ENCODE assay signal across 10 cellular contexts in the genomic region with DNA sequence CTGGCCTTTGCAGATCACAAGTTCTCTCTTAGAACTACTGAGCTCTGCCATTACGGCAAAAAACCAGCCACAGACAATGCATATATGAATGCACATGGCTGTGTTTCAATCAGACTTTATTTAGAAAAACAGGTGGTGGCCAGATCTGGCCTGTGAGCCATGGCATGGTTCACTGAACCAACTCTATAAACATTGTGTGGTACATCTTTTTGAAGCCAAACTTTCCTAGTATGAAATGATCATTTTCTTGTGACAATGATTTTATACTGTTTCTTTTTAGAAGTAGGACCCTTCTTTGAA.
A peak's percentile ranks its signal among the peaks of the same experiment; 100 is the strongest.
DNase-seq lines count a peak whose midpoint lies in the region; ATAC-seq, FAIRE-seq and TF ChIP-seq lines count a peak whose summit lies in the region.
"Had no signal": no experiment of that assay in that cellular context is flagged by ENCODE, and none has a peak within 500 bp of the region (broad histone marks: within the 10 kb centered on the region; RNA-seq: fewer than 3 reads in every experiment).

No MANE protein-coding gene starts in this region.

- WGBS in GM12878 (ENCODE audit: insufficient coverage, insufficient replicate concordance, low lambda C conversion rate, missing lambda C conversion rate), result 0% methylated on average over 1 of the region's 1 CpG

- in situ Hi-C loops in GM12878 (cut with MboI), result loop anchor here (5.0 kb wide), 1 partner anchor 275 kb away; the partner anchor contains the start of gene WIPI1

- H3K27me3 ChIP-seq in GM12878 (replicated peaks in 1 of 2; ENCODE audit: control insufficient read depth in 2 of 2, insufficient read depth in 2 of 2, low read length in 1 of 2) (no peaks in the 10 kb centered on the region), foreskin keratinocyte (no peaks in the 10 kb centered on the region)

- no peak for FAIRE-seq in GM12878 (lab: Jason Lieb, UNC)

- no peaks in the 10 kb centered on the region for H3K36me3 ChIP-seq in GM12878 (ENCODE audit: control insufficient read depth in 2 of 2, insufficient read depth in 2 of 2, low read length in 1 of 2)

- SMC1A ChIA-PET in GM12878 (lab: Charles Lee; ENCODE audit: uncharacterized antibody, unreplicated experiment), result interaction anchor here (0.6 to 8.8 kb wide), 13 partner anchors 8 to 277 kb away, joined by 3 to 60 read pairs (median 4); partner anchors contain the start of gene WIPI1

- peak overlapping the region; percentile 76 for H3K4me3 ChIP-seq in GM12878

- H3K9ac ChIP-seq in GM12878 (ENCODE audit: control insufficient read depth, insufficient read depth, low read length), result peak overlapping the region; percentile 68

- TF ChIP-seq RAD21 in GM12878 (IDR thresholded peaks at IDR 0.05; ENCODE audit: insufficient read depth, low read depth, low read length), result no peak

- no peak; a peak in 1 of 4 replicates for TF ChIP-seq EP300 in GM12878 (IDR thresholded peaks at IDR 0.05; ENCODE audit: borderline replicate concordance in 1 of 2, control insufficient read depth in 1 of 2, low read depth in 2 of 2, low read length in 2 of 2)

- TF ChIP-seq CTCF in GM10248 (IDR thresholded peaks at IDR 0.05; ENCODE audit: control extremely low read depth, extremely low read depth, low read depth, missing control alignments) (no peak), GM12878 (IDR thresholded peaks at IDR 0.05 in 2 of 3, conservative IDR thresholded peaks at IDR 0.05 in 1 of 3; ENCODE audit: control insufficient read depth in 2 of 3, extremely low read depth in 1 of 3, insufficient read depth in 1 of 3, low read depth in 3 of 3, low read length in 3 of 3) (no peak), foreskin keratinocyte (conservative IDR thresholded peaks at IDR 0.05) (no peak)

- BruUV-seq in GM12878 (replicated peaks; lab: Mats Ljungman, UMichigan), result no TSS peak

- H3K27ac ChIP-seq in GM12878 (ENCODE audit: control insufficient read depth, insufficient read depth) (peak overlapping the region; percentile 78), foreskin keratinocyte (no peak overlapping the region)

- peak overlapping the region; percentile 88 for H3K4me2 ChIP-seq in GM12878 (ENCODE audit: control insufficient read depth, insufficient read depth)

- no peaks in the 10 kb centered on the region for H4K20me1 ChIP-seq in GM12878 (ENCODE audit: control insufficient read depth, insufficient read depth)

- no peak for TF ChIP-seq POLR2A in GM12878 (IDR thresholded peaks at IDR 0.05; ENCODE audit: low read depth, low read length)

- H2AFZ ChIP-seq in GM12878 (ENCODE audit: control insufficient read depth, low read depth, low read length), result peak overlapping the region; percentile 48

- CTCF ChIA-PET in GM10248 (lab: Yijun Ruan, JAX), result interaction anchor here (0.8 to 7.9 kb wide), 10 partner anchors 10 to 284 kb away, joined by 3 to 83 read pairs (median 6); no protein-coding TSS in a partner anchor
- CTCF ChIA-PET in GM12878 (lab: Yijun Ruan, JAX), result interaction anchor here (0.9 to 8.2 kb wide), 10 partner anchors 9 to 280 kb away, joined by 3 to 90 read pairs (median 9); partner anchors contain the start of genes AMZ2 and WIPI1

- intact Hi-C loops in GM12878 (cut with micrococcal nuclease; ENCODE audit: unreplicated experiment), result loop anchor here (2.0 to 5.0 kb wide), 2 partner anchors 19 to 65 kb away; partner anchors contain the start of gene AMZ2

- POLR2A ChIA-PET in GM10248 (lab: Yijun Ruan, JAX) (no interaction called here), GM12878 (lab: Charles Lee) (interaction anchor here (0.5 to 4.3 kb wide), 10 partner anchors 11 to 876 kb away, joined by 3 to 32 read pairs (median 4); partner anchors contain the start of gene AMZ2)

- ATAC-seq in GM19351 (IDR thresholded peaks at IDR 0.05; ENCODE audit: unreplicated experiment), result peak; percentile 43
- ATAC-seq in HG03108 (IDR thresholded peaks at IDR 0.05; ENCODE audit: unreplicated experiment), result peak; percentile 47
- ATAC-seq in GM12878, result peak; percentile 63
- no peak for ATAC-seq in foreskin keratinocyte

- peaks cover 10% of the 10 kb centered on the region for H3K79me2 ChIP-seq in GM12878 (ENCODE audit: control insufficient read depth, insufficient read depth, low read length)

- DNase-seq in GM10248 (ENCODE audit: extremely low spot score) (peak; percentile 30), GM12878 (ENCODE audit: low read depth, low spot score) (no peak), foreskin melanocyte (no peak), hypothalamus (lab: John Stamatoyannopoulos, UW) (no peak), NCI-H2081 (lab: John Stamatoyannopoulos, UW) (no peak), foreskin keratinocyte (no peak)
- DNase-seq: GDM1, NCI-H2227 treated with DMSO at 0.1 percent for 48 hours had no signal

- peaks cover 34% of the 10 kb centered on the region for H3K4me1 ChIP-seq in GM12878 (ENCODE audit: control insufficient read depth, insufficient read depth, low read length)
- H3K4me1 ChIP-seq in foreskin keratinocyte, result peaks cover 14% of the 10 kb centered on the region

- RAD21 ChIA-PET in GM12878 (lab: Charles Lee; ENCODE audit: unreplicated experiment), result interaction anchor here (0.6 to 7.3 kb wide), 11 partner anchors 9 to 806 kb away, joined by 3 to 49 read pairs (median 9); partner anchors contain the start of genes AMZ2 and WIPI1

- H3K9me3 ChIP-seq in GM12878 (replicated peaks; ENCODE audit: control insufficient read depth, insufficient read depth, low read length), result no peaks in the 10 kb centered on the region; the same call in 2 of the 3 replicates

TF ChIP-seq in GM12878, 131 proteins besides CTCF, POLR2A, EP300 and RAD21 (continues in another document):
- TF ChIP-seq ZBTB40 (IDR thresholded peaks at IDR 0.05; ENCODE audit: borderline replicate concordance) (peak; percentile 81), PML (IDR thresholded peaks at IDR 0.05; ENCODE audit: low read length) (no peak), TBL1XR1 (IDR thresholded peaks at IDR 0.05; ENCODE audit: low read depth, low read length) (no peak)
- TF ChIP-seq, protein P1, sequence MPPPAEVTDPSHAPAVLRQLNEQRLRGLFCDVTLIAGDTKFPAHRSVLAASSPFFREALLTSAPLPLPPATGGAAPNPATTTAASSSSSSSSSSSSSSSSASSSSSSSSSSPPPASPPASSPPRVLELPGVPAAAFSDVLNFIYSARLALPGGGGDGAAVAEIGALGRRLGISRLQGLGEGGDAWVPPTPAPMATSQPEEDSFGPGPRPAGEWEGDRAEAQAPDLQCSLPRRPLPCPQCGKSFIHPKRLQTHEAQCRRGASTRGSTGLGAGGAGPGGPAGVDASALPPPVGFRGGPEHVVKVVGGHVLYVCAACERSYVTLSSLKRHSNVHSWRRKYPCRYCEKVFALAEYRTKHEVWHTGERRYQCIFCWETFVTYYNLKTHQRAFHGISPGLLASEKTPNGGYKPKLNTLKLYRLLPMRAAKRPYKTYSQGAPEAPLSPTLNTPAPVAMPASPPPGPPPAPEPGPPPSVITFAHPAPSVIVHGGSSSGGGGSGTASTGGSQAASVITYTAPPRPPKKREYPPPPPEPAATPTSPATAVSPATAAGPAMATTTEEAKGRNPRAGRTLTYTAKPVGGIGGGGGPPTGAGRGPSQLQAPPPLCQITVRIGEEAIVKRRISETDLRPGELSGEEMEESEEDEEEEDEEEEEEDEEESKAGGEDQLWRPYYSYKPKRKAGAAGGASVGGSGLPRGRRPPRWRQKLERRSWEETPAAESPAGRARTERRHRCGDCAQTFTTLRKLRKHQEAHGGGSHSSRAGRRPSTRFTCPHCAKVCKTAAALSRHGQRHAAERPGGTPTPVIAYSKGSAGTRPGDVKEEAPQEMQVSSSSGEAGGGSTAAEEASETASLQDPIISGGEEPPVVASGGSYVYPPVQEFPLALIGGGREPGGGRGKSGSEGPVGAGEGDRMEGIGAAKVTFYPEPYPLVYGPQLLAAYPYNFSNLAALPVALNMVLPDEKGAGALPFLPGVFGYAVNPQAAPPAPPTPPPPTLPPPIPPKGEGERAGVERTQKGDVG (CRISPR knock-in tag; IDR thresholded peaks at IDR 0.05), result no peak
